ENCODE assay signal across 2 cellular contexts in genomic region chr11:78251083-78251699, GRCh38.
TF ChIP-seq lines count a peak whose summit lies in the region.

No MANE protein-coding gene starts in this region.

TF ChIP-seq in endothelial cell of umbilical vein, 7 proteins besides CTCF, POLR2A, EP300 and RAD21 (continued from another document):
- TF ChIP-seq EZH2 (IDR thresholded peaks at IDR 0.05; ENCODE audit: borderline replicate concordance, low read depth, low read length, severe bottlenecking) = no peak
- TF ChIP-seq POLR2AphosphoS5 (IDR thresholded peaks at IDR 0.05; ENCODE audit: insufficient read depth, low read depth, low read length) = no peak
- TF ChIP-seq GATA2 (IDR thresholded peaks at IDR 0.05; ENCODE audit: insufficient read depth, insufficient read length, low read depth, low read length) = no peak
- no peak for TF ChIP-seq MAX (IDR thresholded peaks at IDR 0.05; ENCODE audit: insufficient read depth, insufficient read length)
- no peak for TF ChIP-seq MYC (IDR thresholded peaks at IDR 0.05; ENCODE audit: low read depth, low read length)

TF ChIP-seq in HepG2, 621 proteins besides CTCF, POLR2A, EP300 and RAD21 (continued from another document):
- TF ChIP-seq ZNF614 (CRISPR knock-in tag; IDR thresholded peaks at IDR 0.05; ENCODE audit: borderline replicate concordance) (no peak), ELK4 (CRISPR knock-in tag; IDR thresholded peaks at IDR 0.05; ENCODE audit: borderline replicate concordance) (no peak), GRHL1 (CRISPR knock-in tag; conservative IDR thresholded peaks at IDR 0.05) (no peak), ELF3 (CRISPR knock-in tag; IDR thresholded peaks at IDR 0.05) (no peak), ZFP1 (CRISPR knock-in tag; IDR thresholded peaks at IDR 0.05) (no peak)
